Comparison of ENCODE assay signal across 10 cellular contexts in the genomic region with DNA sequence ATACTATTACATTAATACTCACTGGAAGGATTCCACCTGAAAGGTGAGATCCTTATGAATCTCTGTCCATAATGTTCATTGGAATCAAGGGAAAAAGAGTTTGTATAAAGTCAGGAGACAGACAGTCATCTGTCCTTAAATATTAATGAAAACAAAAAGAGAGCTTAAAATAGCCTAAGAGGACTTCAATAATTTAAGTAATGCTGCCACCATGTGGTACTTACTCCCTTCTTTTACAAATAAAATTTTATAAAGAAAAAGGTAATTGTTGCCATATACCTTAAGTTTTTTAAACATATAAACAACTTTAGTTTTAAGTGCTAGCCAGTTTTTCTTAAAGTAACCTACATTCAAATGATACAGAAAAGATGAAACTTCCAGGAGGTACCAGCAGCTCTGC. TPM values are rescaled to one million over a fixed set of nuclear protein-coding genes. Genes with fewer than 3 reads are reported as not detected.
DNase-seq lines count a peak whose midpoint lies in the region; ATAC-seq, FAIRE-seq and TF ChIP-seq lines count a peak whose summit lies in the region.
"Had no signal": no experiment of that assay in that cellular context is flagged by ENCODE, and none has a peak within 500 bp of the region (broad histone marks: within the 10 kb centered on the region; RNA-seq: fewer than 3 reads in every experiment).

No MANE protein-coding gene starts in this region.

- H3K9me3 ChIP-seq in right atrium auricular region (no peaks in the 10 kb centered on the region), pancreas (no peaks in the 10 kb centered on the region)

- H3K4me3 Mint-ChIP-seq in activated naive CD8-positive, alpha-beta T cell treated with anti-CD3 and anti-CD28 coated beads for 36 hours, result no peak overlapping the region
- no peak overlapping the region for H3K4me3 Mint-ChIP-seq in endothelial cell (ENCODE audit: unreplicated experiment)

- no peak overlapping the region for H3K27ac Mint-ChIP-seq in activated naive CD8-positive, alpha-beta T cell treated with anti-CD3 and anti-CD28 coated beads for 36 hours
- no peak overlapping the region for H3K27ac Mint-ChIP-seq in endothelial cell (ENCODE audit: unreplicated experiment)
- H3K27ac Mint-ChIP-seq: activated naive CD4-positive, alpha-beta T cell treated with anti-CD3 and anti-CD28 coated beads, Interleukin-2, amount 50 U/mL, for 72 hours had no signal

- FAIRE-seq in pancreas (lab: Jason Lieb, UNC), result no peak

- no peaks in the 10 kb centered on the region for H3K9me3 Mint-ChIP-seq in activated naive CD8-positive, alpha-beta T cell treated with anti-CD3 and anti-CD28 coated beads for 36 hours
- H3K9me3 Mint-ChIP-seq in endothelial cell (ENCODE audit: unreplicated experiment), result no peaks in the 10 kb centered on the region
- H3K9me3 Mint-ChIP-seq: activated naive CD4-positive, alpha-beta T cell treated with anti-CD3 and anti-CD28 coated beads, Interleukin-2, amount 50 U/mL, for 72 hours had no signal

- H3K27me3 Mint-ChIP-seq in activated naive CD8-positive, alpha-beta T cell treated with anti-CD3 and anti-CD28 coated beads for 36 hours, result no peaks in the 10 kb centered on the region
- peaks cover 3% of the 10 kb centered on the region for H3K27me3 Mint-ChIP-seq in endothelial cell (ENCODE audit: unreplicated experiment)

- H3K4me1 Mint-ChIP-seq in activated naive CD8-positive, alpha-beta T cell treated with anti-CD3 and anti-CD28 coated beads for 36 hours, result peaks cover 15% of the 10 kb centered on the region
- H3K4me1 Mint-ChIP-seq in endothelial cell (ENCODE audit: unreplicated experiment), result peaks cover 3% of the 10 kb centered on the region

- H3K4me3 ChIP-seq in right atrium auricular region, result no peak overlapping the region
- H3K4me3 ChIP-seq in fibroblast of mammary gland (ENCODE audit: control insufficient read depth, low read depth, low read length), result no peak overlapping the region
- no peak overlapping the region for H3K4me3 ChIP-seq in pancreas
- H3K4me3 ChIP-seq: lung had no signal

- ATAC-seq in left cardiac atrium, result no peak
- no peak for ATAC-seq in pancreas
- no peak for ATAC-seq in HG03045 (IDR thresholded peaks at IDR 0.05; ENCODE audit: unreplicated experiment)
- ATAC-seq: activated naive CD4-positive, alpha-beta T cell treated with anti-CD3 and anti-CD28 coated beads, Interleukin-2, amount 50 U/mL, for 72 hours had no signal

- DNase-seq in right atrium auricular region (ENCODE audit: low spot score), result no peak
- no peak for DNase-seq in left cardiac atrium
- DNase-seq in OCI-M1 (lab: John Stamatoyannopoulos, UW), result peak; percentile 57
- DNase-seq in fibroblast of mammary gland (ENCODE audit: low read depth), result peak; percentile 67
- DNase-seq in pancreas, result no peak
- no peak for DNase-seq in activated naive CD8-positive, alpha-beta T cell treated with anti-CD3 and anti-CD28 coated beads for 36 hours
- DNase-seq in endothelial cell (ENCODE audit: low spot score), result no peak

- H3K36me3 Mint-ChIP-seq in activated naive CD8-positive, alpha-beta T cell treated with anti-CD3 and anti-CD28 coated beads for 36 hours, result peaks cover 24% of the 10 kb centered on the region
- no peaks in the 10 kb centered on the region for H3K36me3 Mint-ChIP-seq in endothelial cell (ENCODE audit: low read depth, unreplicated experiment)

- intact Hi-C loops in left cardiac atrium (cut with DNase I), result loop anchor here (2.0 to 5.0 kb wide), 3 partner anchors 142 to 337 kb away; no protein-coding TSS in a partner anchor
- intact Hi-C loops in pancreas (cut with DNase I), result loop anchor here in 1 of 3 donors (10.0 kb wide), 1 partner anchor 324 kb away; no protein-coding TSS in a partner anchor

- H3K27ac ChIP-seq in right atrium auricular region (peak overlapping the region in 1 of 2 donors; percentile 33), pancreas (no peak overlapping the region)

- H3K36me3 ChIP-seq in right atrium auricular region (peaks cover 7% of the 10 kb centered on the region), pancreas (no peaks in the 10 kb centered on the region)

- peak; percentile 37 to 55 for TF ChIP-seq CTCF in right atrium auricular region (IDR thresholded peaks at IDR 0.05)
- peak; percentile 32 for TF ChIP-seq CTCF in fibroblast of mammary gland (conservative IDR thresholded peaks at IDR 0.05; ENCODE audit: control insufficient read depth, insufficient read depth, low read depth, low read length)
- TF ChIP-seq CTCF in pancreas (IDR thresholded peaks at IDR 0.05), result no peak
- TF ChIP-seq CTCF in endothelial cell (IDR thresholded peaks at IDR 0.05; ENCODE audit: unreplicated experiment), result no peak

- H3K27me3 ChIP-seq in right atrium auricular region, result no peaks in the 10 kb centered on the region
- H3K27me3 ChIP-seq in pancreas, result no peaks in the 10 kb centered on the region

- no peaks in the 10 kb centered on the region for H3K4me1 ChIP-seq in right atrium auricular region
- H3K4me1 ChIP-seq in pancreas, result no peaks in the 10 kb centered on the region

RNA-seq across cellular contexts. Expression of gene BLOC1S5, which starts 5.1 kb away (rescaled TPM):
- total RNA-seq in right atrium auricular region, result 1 to 10 TPM; 7.3 to 7.8 TPM
- 10 to 100 TPM in 1 of 2 donors, 1 to 10 TPM in 1; 7.8 to 10.7 TPM for total RNA-seq in left cardiac atrium
- 1 to 10 TPM; 3.2 to 9.0 (median 5.3) TPM for total RNA-seq in pancreas
- polyA plus RNA-seq in pancreas, result 1 to 10 TPM; 2.6 to 4.8 TPM
- total RNA-seq in activated naive CD8-positive, alpha-beta T cell treated with anti-CD3 and anti-CD28 coated beads for 36 hours, result 10 to 100 TPM; 20.5 to 24.4 TPM
- total RNA-seq in endothelial cell (ENCODE audit: unreplicated experiment), result 13.2 TPM

RNA-seq across cellular contexts. Expression of gene EEF1E1, which starts 43.2 kb away (rescaled TPM):
- total RNA-seq in right atrium auricular region (10 to 100 TPM; 12.6 to 20.6 TPM), left cardiac atrium (10 to 100 TPM; 14.5 to 18.5 TPM), pancreas (10 to 100 TPM in 4 of 6 donors, 1 to 10 TPM in 2; 5.6 to 17.0 (median 12.4) TPM), endothelial cell (ENCODE audit: unreplicated experiment) (14.0 TPM)
- 10 to 100 TPM; 13.3 to 20.6 TPM for polyA plus RNA-seq in pancreas
- 10 to 100 TPM; 92.0 to 92.6 TPM for total RNA-seq in activated naive CD8-positive, alpha-beta T cell treated with anti-CD3 and anti-CD28 coated beads for 36 hours

Comparison
In these comparisons a context has a peak if more than half of its experiments do, and no peak if none do; other contexts are left out.
1. DNase-seq: peak in OCI-M1 (single experiment) and fibroblast of mammary gland (single experiment); none in right atrium auricular region (single experiment), left cardiac atrium (single experiment), pancreas (0 of 6), activated naive CD8-positive, alpha-beta T cell treated with anti-CD3 and anti-CD28 coated beads for 36 hours (single experiment) and endothelial cell (single experiment).
2. CTCF ChIP-seq: peak in right atrium auricular region (2 of 2) and fibroblast of mammary gland (single experiment); none in pancreas (0 of 4) and endothelial cell (single experiment).